Comparison of ENCODE assay signal across 8 cellular contexts in the genomic region with DNA sequence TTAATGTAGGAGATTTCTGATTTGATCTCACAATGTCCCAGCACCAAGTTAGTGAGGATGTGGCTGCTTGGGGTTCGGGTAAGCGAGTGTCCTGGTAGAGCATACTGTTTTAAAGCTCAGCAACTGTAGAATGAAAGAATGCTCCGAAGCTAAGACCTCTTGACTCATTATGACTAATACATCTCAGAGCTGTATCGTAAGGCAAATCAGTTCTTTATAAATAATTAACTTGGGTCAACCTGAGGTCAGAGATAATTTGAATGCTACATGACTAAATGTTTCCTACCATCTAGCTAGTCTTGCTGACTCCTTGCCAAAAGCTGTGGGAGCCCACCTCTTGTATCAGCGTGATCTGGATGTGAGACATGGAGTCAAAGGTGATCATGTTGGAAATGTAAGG.
DNase-seq lines count a peak whose midpoint lies in the region; ATAC-seq, FAIRE-seq and TF ChIP-seq lines count a peak whose summit lies in the region.

No MANE protein-coding gene starts in this region.

- H3K9me3 Mint-ChIP-seq in astrocyte (ENCODE audit: unreplicated experiment) = peaks cover 24% of the 10 kb centered on the region

- DNase-seq in astrocyte (ENCODE audit: low read depth) = peak; percentile 97
- peak in 2 of 6 donors; percentile 29 to 36 for DNase-seq in pancreas
- no peak for DNase-seq in esophagus muscularis mucosa (ENCODE audit: extremely low spot score)
- DNase-seq in Karpas-422 = no peak
- DNase-seq in UCSD-AML1 (lab: John Stamatoyannopoulos, UW; ENCODE audit: unreplicated experiment) = no peak

- H3K36me3 ChIP-seq in astrocyte (ENCODE audit: insufficient read depth, low read length) (no peaks in the 10 kb centered on the region), pancreas (no peaks in the 10 kb centered on the region), esophagus muscularis mucosa (no peaks in the 10 kb centered on the region), Karpas-422 (ENCODE audit: insufficient read depth, low read length) (no peaks in the 10 kb centered on the region)

- H4K20me1 ChIP-seq in astrocyte (ENCODE audit: insufficient read depth, low read length) = no peaks in the 10 kb centered on the region
- H4K20me1 ChIP-seq in Karpas-422 (ENCODE audit: insufficient read depth, low read depth, low read length) = no peaks in the 10 kb centered on the region

- H3K36me3 Mint-ChIP-seq in astrocyte (ENCODE audit: low read depth, unreplicated experiment) = no peaks in the 10 kb centered on the region

- peaks cover 17% of the 10 kb centered on the region for H3K4me1 ChIP-seq in astrocyte (ENCODE audit: insufficient read depth, low read length)
- H3K4me1 ChIP-seq in pancreas = peaks cover 0 to 6% (median 0%) of the 10 kb centered on the region in 3 donors
- no peaks in the 10 kb centered on the region for H3K4me1 ChIP-seq in esophagus muscularis mucosa
- H3K4me1 ChIP-seq in Karpas-422 (ENCODE audit: low read length) = no peaks in the 10 kb centered on the region

- no peaks in the 10 kb centered on the region for H3K9me2 ChIP-seq in Karpas-422 (replicated peaks; ENCODE audit: insufficient read depth, low read length)

- H3K9me3 ChIP-seq in astrocyte (ENCODE audit: insufficient read depth, low read depth, low read length) = peaks cover 4% of the 10 kb centered on the region
- H3K9me3 ChIP-seq in pancreas = no peaks in the 10 kb centered on the region
- peaks cover 0 to 16% (median 7%) of the 10 kb centered on the region in 4 donors for H3K9me3 ChIP-seq in esophagus muscularis mucosa
- no peaks in the 10 kb centered on the region for H3K9me3 ChIP-seq in Karpas-422 (ENCODE audit: low read length)

- no peaks in the 10 kb centered on the region for H3K27me3 ChIP-seq in astrocyte (ENCODE audit: insufficient read depth, low read length)
- no peaks in the 10 kb centered on the region for H3K27me3 ChIP-seq in pancreas
- H3K27me3 ChIP-seq in esophagus muscularis mucosa = no peaks in the 10 kb centered on the region
- no peaks in the 10 kb centered on the region for H3K27me3 ChIP-seq in Karpas-422 (ENCODE audit: low read length)

- no peaks in the 10 kb centered on the region for H3K4me1 Mint-ChIP-seq in astrocyte (ENCODE audit: low read depth, unreplicated experiment)

- WGBS in pancreas, 2 donors = 41 to 49% methylated on average over 5 of the region's 5 CpGs
- WGBS in esophagus muscularis mucosa = 85% methylated on average over 5 of the region's 5 CpGs

- no peak for TF ChIP-seq EP300 in esophagus muscularis mucosa (IDR thresholded peaks at IDR 0.05)

- H3K27me3 Mint-ChIP-seq in astrocyte (ENCODE audit: low read depth, unreplicated experiment) = no peaks in the 10 kb centered on the region

- no peak for TF ChIP-seq POLR2A in esophagus muscularis mucosa (IDR thresholded peaks at IDR 0.05; ENCODE audit: low read depth)

- FAIRE-seq in astrocyte (lab: Jason Lieb, UNC) (peak; percentile 92), pancreas (lab: Jason Lieb, UNC) (no peak)

- no peak overlapping the region for H3K4me3 ChIP-seq in astrocyte (ENCODE audit: insufficient read depth, low read depth, low read length)
- H3K4me3 ChIP-seq in pancreas = no peak overlapping the region
- H3K4me3 ChIP-seq in esophagus muscularis mucosa = no peak overlapping the region
- H3K4me3 ChIP-seq in Karpas-422 (ENCODE audit: low read length) = no peak overlapping the region

- peak overlapping the region; percentile 84 for H3K27ac ChIP-seq in astrocyte (ENCODE audit: low read depth, low read length)
- peak overlapping the region in 2 of 4 donors; percentile 7 to 18 for H3K27ac ChIP-seq in pancreas
- H3K27ac ChIP-seq in esophagus muscularis mucosa (replicated peaks in 1 of 4) = no peak overlapping the region
- H3K27ac ChIP-seq in Karpas-422 (ENCODE audit: low read length) = no peak overlapping the region

- intact Hi-C loops in pancreas (cut with DNase I) = no loop called here
- intact Hi-C loops in esophagus muscularis mucosa (cut with DNase I) = no loop called here

- H3K4me2 ChIP-seq in astrocyte (ENCODE audit: low read length) (peak overlapping the region; percentile 70), Karpas-422 (ENCODE audit: low read depth, low read length, poor library complexity, severe bottlenecking) (no peak overlapping the region)

- H3K27ac Mint-ChIP-seq in astrocyte (ENCODE audit: unreplicated experiment) = peak overlapping the region; percentile 6

- TF ChIP-seq CTCF in astrocyte (IDR thresholded peaks at IDR 0.05; ENCODE audit: insufficient read depth, low read depth, low read length) = no peak
- TF ChIP-seq CTCF in pancreas (IDR thresholded peaks at IDR 0.05) = no peak
- no peak for TF ChIP-seq CTCF in esophagus muscularis mucosa (IDR thresholded peaks at IDR 0.05)

- peak overlapping the region; percentile 52 for H3K9ac ChIP-seq in astrocyte (ENCODE audit: low read length)
- H3K9ac ChIP-seq in Karpas-422 (ENCODE audit: low read length) = no peak overlapping the region

- ATAC-seq in GM18508 (IDR thresholded peaks at IDR 0.05; ENCODE audit: insufficient read depth, unreplicated experiment) (peak; percentile 94), HG03159 (IDR thresholded peaks at IDR 0.05; ENCODE audit: unreplicated experiment) (peak; percentile 77), pancreas (peak; percentile 74 to 98 (median 84)), GM19035 (IDR thresholded peaks at IDR 0.05; ENCODE audit: unreplicated experiment) (no peak)

- no peak overlapping the region for H3K4me3 Mint-ChIP-seq in astrocyte (ENCODE audit: unreplicated experiment)

- H2AFZ ChIP-seq in astrocyte (ENCODE audit: low read depth, low read length) (no peak overlapping the region), Karpas-422 (ENCODE audit: low read length) (no peak overlapping the region)

- H3K79me2 ChIP-seq in astrocyte (ENCODE audit: insufficient read depth, low read length) (no peaks in the 10 kb centered on the region), Karpas-422 (ENCODE audit: low read length) (no peaks in the 10 kb centered on the region)
